19 cellular contexts compared by ENCODE assay signal in the genomic region with DNA sequence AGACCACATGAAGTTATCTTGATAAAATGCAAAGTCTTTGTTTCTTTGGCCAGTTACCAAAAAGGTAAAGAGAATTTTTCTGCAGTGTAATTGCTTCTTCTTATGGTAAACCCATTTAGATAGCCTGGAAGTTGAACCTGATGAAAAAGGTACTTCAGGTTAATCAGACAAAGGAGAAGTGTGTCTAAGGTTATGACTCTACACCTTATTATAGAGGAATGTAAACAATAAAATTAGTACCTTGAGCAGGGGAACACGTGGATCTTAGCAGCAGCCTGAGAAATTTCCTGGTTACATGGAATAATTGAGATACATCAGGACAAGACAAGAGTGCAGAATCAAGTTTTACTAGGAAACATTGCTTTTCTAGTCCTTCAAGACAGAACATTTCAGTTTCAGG.
DNase-seq lines count a peak whose midpoint lies in the region; ATAC-seq, FAIRE-seq and TF ChIP-seq lines count a peak whose summit lies in the region.
"Had no signal": no experiment of that assay in that cellular context is flagged by ENCODE, and none has a peak within 500 bp of the region (broad histone marks: within the 10 kb centered on the region; RNA-seq: fewer than 3 reads in every experiment).

No MANE protein-coding gene starts in this region.

- peaks cover 26% of the 10 kb centered on the region for H3K9me3 Mint-ChIP-seq in activated naive CD4-positive, alpha-beta T cell treated with anti-CD3 and anti-CD28 coated beads, Interleukin-2, amount 10 ng/mL, durations not matched to agents 7 days and 5 days

- no peak overlapping the region for H3K9ac ChIP-seq in Karpas-422 (ENCODE audit: low read length)
- H3K9ac ChIP-seq: GM23248 had no signal

- peaks cover 32% of the 10 kb centered on the region for H3K36me3 Mint-ChIP-seq in activated naive CD4-positive, alpha-beta T cell treated with anti-CD3 and anti-CD28 coated beads, Interleukin-2, amount 10 ng/mL, durations not matched to agents 7 days and 5 days

- H3K27ac Mint-ChIP-seq in activated naive CD4-positive, alpha-beta T cell treated with anti-CD3 and anti-CD28 coated beads, Interleukin-2, amount 10 ng/mL, durations not matched to agents 7 days and 5 days, result no peak overlapping the region
- H3K27ac Mint-ChIP-seq: CD4-positive, alpha-beta memory T cell had no signal

- CTCF ChIA-PET in activated naive CD4-positive, alpha-beta T cell treated with anti-CD3 and anti-CD28 coated beads, Interleukin-2, amount 10 ng/mL, durations not matched to agents 7 days and 5 days (lab: Charles Lee), result no interaction called here

- intact Hi-C loops in left lung (cut with DNase I), result no loop called here
- intact Hi-C loops in sigmoid colon (cut with DNase I), result no loop called here

- no peak for TF ChIP-seq EP300 in sigmoid colon (IDR thresholded peaks at IDR 0.05)

- peaks cover 80% of the 10 kb centered on the region for H3K79me2 ChIP-seq in Karpas-422 (ENCODE audit: low read length)

- H3K4me3 Mint-ChIP-seq in activated naive CD4-positive, alpha-beta T cell treated with anti-CD3 and anti-CD28 coated beads, Interleukin-2, amount 10 ng/mL, durations not matched to agents 7 days and 5 days, result no peak overlapping the region
- H3K4me3 Mint-ChIP-seq: CD4-positive, alpha-beta memory T cell had no signal

- WGBS in sigmoid colon, 2 donors, result 24 to 74% methylated on average over 1 of the region's 1 CpG

- no peaks in the 10 kb centered on the region for H3K9me2 ChIP-seq in Karpas-422 (replicated peaks; ENCODE audit: insufficient read depth, low read length)

- H3K36me3 ChIP-seq in Karpas-422 (ENCODE audit: insufficient read depth, low read length) (peaks cover 14% of the 10 kb centered on the region; the same call in 1 of the 2 replicates), bronchial epithelial cell (ENCODE audit: control insufficient read depth, insufficient read depth, low read length) (no peaks in the 10 kb centered on the region), left lung (no peaks in the 10 kb centered on the region), sigmoid colon (no peaks in the 10 kb centered on the region)

- TF ChIP-seq CTCF in bronchial epithelial cell (IDR thresholded peaks at IDR 0.05; ENCODE audit: insufficient read depth, low read length, severe bottlenecking), result no peak
- TF ChIP-seq CTCF in left lung (IDR thresholded peaks at IDR 0.05), result no peak
- no peak for TF ChIP-seq CTCF in sigmoid colon (IDR thresholded peaks at IDR 0.05)

- H3K4me3 ChIP-seq in Karpas-422 (ENCODE audit: low read length) (no peak overlapping the region), bronchial epithelial cell (ENCODE audit: low read depth, low read length) (no peak overlapping the region), left lung (no peak overlapping the region), sigmoid colon (no peak overlapping the region)
- H3K4me3 ChIP-seq: GM12878, GM23248 had no signal

- no peak overlapping the region for H3K4me2 ChIP-seq in Karpas-422 (ENCODE audit: low read depth, low read length, poor library complexity, severe bottlenecking)

- DNase-seq in Karpas-422, result no peak
- peak; percentile 12 for DNase-seq in bronchial epithelial cell (ENCODE audit: low read depth)
- DNase-seq in left lung, result no peak
- DNase-seq in sigmoid colon, result no peak
- DNase-seq in activated naive CD4-positive, alpha-beta T cell treated with anti-CD3 and anti-CD28 coated beads, Interleukin-2, amount 10 ng/mL, durations not matched to agents 7 days and 5 days, result no peak
- no peak for DNase-seq in activated T-cell treated with anti-CD3 and anti-CD28 coated beads, Interleukin-2, amount 50 U/mL, for 48 hours
- DNase-seq: C1 segment of cervical spinal cord; Calu3; CD4-positive, alpha-beta memory T cell; COR-L47; DMS53; DMS79 treated with DMSO at 0.1 percent for 48 hours; GDM1; GM23248; H7; HCEC 1CT had no signal

- H2AFZ ChIP-seq in Karpas-422 (ENCODE audit: low read length), result no peak overlapping the region
- H2AFZ ChIP-seq: GM23248 had no signal

- H3K27me3 Mint-ChIP-seq in activated naive CD4-positive, alpha-beta T cell treated with anti-CD3 and anti-CD28 coated beads, Interleukin-2, amount 10 ng/mL, durations not matched to agents 7 days and 5 days, result no peaks in the 10 kb centered on the region
- H3K27me3 Mint-ChIP-seq: CD4-positive, alpha-beta memory T cell had no signal

- H3K4me1 Mint-ChIP-seq in activated naive CD4-positive, alpha-beta T cell treated with anti-CD3 and anti-CD28 coated beads, Interleukin-2, amount 10 ng/mL, durations not matched to agents 7 days and 5 days, result peaks cover 4% of the 10 kb centered on the region

- TF ChIP-seq POLR2A in sigmoid colon (IDR thresholded peaks at IDR 0.05), result no peak

- H3K27me3 ChIP-seq in Karpas-422 (ENCODE audit: low read length) (no peaks in the 10 kb centered on the region), bronchial epithelial cell (ENCODE audit: control insufficient read depth, insufficient read depth, low read length) (no peaks in the 10 kb centered on the region), left lung (no peaks in the 10 kb centered on the region), sigmoid colon (no peaks in the 10 kb centered on the region)

- H3K27ac ChIP-seq in Karpas-422 (ENCODE audit: low read length), result peak overlapping the region; percentile 17; the same call in 1 of the 2 replicates
- H3K27ac ChIP-seq in left lung, result no peak overlapping the region
- H3K27ac ChIP-seq in sigmoid colon, result no peak overlapping the region
- H3K27ac ChIP-seq: GM23248 had no signal

- no peaks in the 10 kb centered on the region for H4K20me1 ChIP-seq in Karpas-422 (ENCODE audit: insufficient read depth, low read depth, low read length)

- H3K4me1 ChIP-seq in Karpas-422 (ENCODE audit: low read length), result peaks cover 7% of the 10 kb centered on the region
- no peaks in the 10 kb centered on the region for H3K4me1 ChIP-seq in left lung
- H3K4me1 ChIP-seq in sigmoid colon, result no peaks in the 10 kb centered on the region

- FAIRE-seq in bronchial epithelial cell (lab: Jason Lieb, UNC), result no peak
- FAIRE-seq: GM12878, GM19239, H1 had no signal

- H3K9me3 ChIP-seq in Karpas-422 (ENCODE audit: low read length) (peaks cover 14% of the 10 kb centered on the region), left lung (peaks cover 0 to 48% of the 10 kb centered on the region in 2 donors), sigmoid colon (peaks cover 0 to 6% (median 4%) of the 10 kb centered on the region in 4 donors)

- ATAC-seq in left lung, result peak; percentile 36
- ATAC-seq: GM12878 had no signal
